20 cellular contexts compared by ENCODE assay signal in the genomic region with DNA sequence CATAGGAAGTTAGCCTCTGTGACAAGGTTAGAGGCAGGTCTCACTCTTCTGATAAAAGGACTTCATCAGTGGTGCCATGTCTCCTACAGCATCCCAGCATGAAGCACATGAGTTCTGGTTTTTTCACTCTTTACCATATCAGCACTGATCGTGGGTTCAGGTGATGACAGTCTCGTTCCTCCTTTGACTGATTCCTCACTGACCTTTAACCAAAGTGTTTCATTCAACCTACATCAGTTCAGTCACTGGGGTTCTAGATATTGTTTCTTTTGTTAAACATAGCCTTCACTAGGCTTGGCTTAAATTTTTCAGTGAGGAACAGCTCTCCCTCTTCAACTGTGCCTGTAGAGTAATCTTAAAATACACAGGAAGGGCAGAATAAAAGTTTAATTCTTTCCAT. TPM values are rescaled to one million over a fixed set of nuclear protein-coding genes. Genes with fewer than 3 reads are reported as not detected.
A peak's percentile ranks its signal among the peaks of the same experiment; 100 is the strongest.
DNase-seq lines count a peak whose midpoint lies in the region; ATAC-seq, FAIRE-seq and TF ChIP-seq lines count a peak whose summit lies in the region.
"Had no signal": no experiment of that assay in that cellular context is flagged by ENCODE, and none has a peak within 500 bp of the region (broad histone marks: within the 10 kb centered on the region; RNA-seq: fewer than 3 reads in every experiment).

No MANE protein-coding gene starts in this region.

- no peak for DNase-seq in activated CD4-positive, alpha-beta T cell treated with anti-CD3 and anti-CD28 coated beads, Interleukin-2, amount 10 ng/mL, durations not matched to agents 24 days and 14 days
- DNase-seq in activated CD4-positive, alpha-beta T cell treated with anti-CD3 and anti-CD28 coated beads, Interleukin-2, amount 50 U/mL, for 48 hours = no peak
- no peak for DNase-seq in stimulated activated naive CD8-positive, alpha-beta T cell treated with anti-CD3 and anti-CD28 coated beads, Interleukin-15, Interleukin-2, amounts not matched to agents 100 U/mL and 50 U/mL, for 24 hours
- no peak for DNase-seq in stimulated activated naive CD8-positive, alpha-beta T cell treated with anti-CD3 and anti-CD28 coated beads, Interleukin-15, amount 100 ng/mL, for 72 hours
- DNase-seq in astrocyte (ENCODE audit: low read depth) (no peak), DMS153 treated with DMSO at 0.1 percent for 48 hours (lab: John Stamatoyannopoulos, UW; ENCODE audit: unreplicated experiment) (no peak)
- DNase-seq: 8988T had no signal

- H3K27me3 Mint-ChIP-seq in activated CD4-positive, alpha-beta T cell treated with anti-CD3 and anti-CD28 coated beads, Interleukin-2, amount 10 ng/mL, durations not matched to agents 24 days and 14 days = peaks cover 9% of the 10 kb centered on the region
- no peaks in the 10 kb centered on the region for H3K27me3 Mint-ChIP-seq in stimulated activated naive CD8-positive, alpha-beta T cell treated with anti-CD3 and anti-CD28 coated beads, Interleukin-15, amount 100 ng/mL, for 72 hours
- H3K27me3 Mint-ChIP-seq in astrocyte (ENCODE audit: low read depth, unreplicated experiment) = no peaks in the 10 kb centered on the region

- no peak for TF ChIP-seq CTCF in astrocyte (IDR thresholded peaks at IDR 0.05; ENCODE audit: insufficient read depth, low read depth, low read length)

- FAIRE-seq in astrocyte (lab: Jason Lieb, UNC) = peak; percentile 80
- FAIRE-seq: GM12878, HepG2 had no signal

- no peaks in the 10 kb centered on the region for H3K27me3 ChIP-seq in astrocyte (ENCODE audit: insufficient read depth, low read length)
- H3K27me3 ChIP-seq: BLaER1 had no signal

- no peak overlapping the region for H3K4me2 ChIP-seq in astrocyte (ENCODE audit: low read length)
- H3K4me2 ChIP-seq: BLaER1 had no signal

- no peaks in the 10 kb centered on the region for H3K36me3 ChIP-seq in astrocyte (ENCODE audit: insufficient read depth, low read length)
- H3K36me3 ChIP-seq: BLaER1, HAP-1 had no signal

- peaks cover 9% of the 10 kb centered on the region for H3K4me1 Mint-ChIP-seq in activated CD4-positive, alpha-beta T cell treated with anti-CD3 and anti-CD28 coated beads, Interleukin-2, amount 10 ng/mL, durations not matched to agents 24 days and 14 days
- peaks cover 7% of the 10 kb centered on the region for H3K4me1 Mint-ChIP-seq in stimulated activated naive CD8-positive, alpha-beta T cell treated with anti-CD3 and anti-CD28 coated beads, Interleukin-15, amount 100 ng/mL, for 72 hours
- H3K4me1 Mint-ChIP-seq in astrocyte (ENCODE audit: low read depth, unreplicated experiment) = peaks cover 6% of the 10 kb centered on the region
- H3K4me1 Mint-ChIP-seq: CD14-positive monocyte had no signal

- no peak overlapping the region for H3K4me3 ChIP-seq in astrocyte (ENCODE audit: insufficient read depth, low read depth, low read length)
- H3K4me3 ChIP-seq: BLaER1, GM12878, HAP-1 had no signal

- peak overlapping the region; percentile 48 for H3K27ac Mint-ChIP-seq in activated CD4-positive, alpha-beta T cell treated with anti-CD3 and anti-CD28 coated beads, Interleukin-2, amount 10 ng/mL, durations not matched to agents 24 days and 14 days
- H3K27ac Mint-ChIP-seq in stimulated activated naive CD8-positive, alpha-beta T cell treated with anti-CD3 and anti-CD28 coated beads, Interleukin-15, amount 100 ng/mL, for 72 hours = no peak overlapping the region
- no peak overlapping the region for H3K27ac Mint-ChIP-seq in astrocyte (ENCODE audit: unreplicated experiment)
- H3K27ac Mint-ChIP-seq: CD14-positive monocyte had no signal

- H3K9me3 ChIP-seq in astrocyte (ENCODE audit: insufficient read depth, low read depth, low read length) = no peaks in the 10 kb centered on the region
- H3K9me3 ChIP-seq: BLaER1, HAP-1 had no signal

- H3K4me3 Mint-ChIP-seq in activated CD4-positive, alpha-beta T cell treated with anti-CD3 and anti-CD28 coated beads, Interleukin-2, amount 10 ng/mL, durations not matched to agents 24 days and 14 days = no peak overlapping the region
- no peak overlapping the region for H3K4me3 Mint-ChIP-seq in stimulated activated naive CD8-positive, alpha-beta T cell treated with anti-CD3 and anti-CD28 coated beads, Interleukin-15, amount 100 ng/mL, for 72 hours
- no peak overlapping the region for H3K4me3 Mint-ChIP-seq in astrocyte (ENCODE audit: unreplicated experiment)
- H3K4me3 Mint-ChIP-seq: CD14-positive monocyte, IgD-negative memory B cell had no signal

- ATAC-seq in stimulated activated naive CD8-positive, alpha-beta T cell treated with anti-CD3 and anti-CD28 coated beads, Interleukin-15, Interleukin-2, amounts not matched to agents 100 U/mL and 50 U/mL, for 24 hours = peak; percentile 55
- no peak for ATAC-seq in stimulated activated naive CD8-positive, alpha-beta T cell treated with anti-CD3 and anti-CD28 coated beads, Interleukin-15, amount 100 ng/mL, for 72 hours
- no peak for ATAC-seq in GM21737 (IDR thresholded peaks at IDR 0.05; ENCODE audit: unreplicated experiment)
- ATAC-seq in GM19452 (IDR thresholded peaks at IDR 0.05; ENCODE audit: unreplicated experiment) = no peak

- H3K9me3 Mint-ChIP-seq in activated CD4-positive, alpha-beta T cell treated with anti-CD3 and anti-CD28 coated beads, Interleukin-2, amount 10 ng/mL, durations not matched to agents 24 days and 14 days = no peaks in the 10 kb centered on the region
- no peaks in the 10 kb centered on the region for H3K9me3 Mint-ChIP-seq in stimulated activated naive CD8-positive, alpha-beta T cell treated with anti-CD3 and anti-CD28 coated beads, Interleukin-15, amount 100 ng/mL, for 72 hours
- peaks cover 6% of the 10 kb centered on the region for H3K9me3 Mint-ChIP-seq in astrocyte (ENCODE audit: unreplicated experiment)

- no peaks in the 10 kb centered on the region for H4K20me1 ChIP-seq in astrocyte (ENCODE audit: insufficient read depth, low read length)
- H4K20me1 ChIP-seq: BLaER1 had no signal

- no peak overlapping the region for H3K27ac ChIP-seq in astrocyte (ENCODE audit: low read depth, low read length)
- H3K27ac ChIP-seq: BLaER1 had no signal

- H2AFZ ChIP-seq in astrocyte (ENCODE audit: low read depth, low read length) = no peak overlapping the region

- H3K79me2 ChIP-seq in astrocyte (ENCODE audit: insufficient read depth, low read length) = no peaks in the 10 kb centered on the region

- intact Hi-C loops in activated CD4-positive, alpha-beta T cell treated with anti-CD3 and anti-CD28 coated beads, Interleukin-2, amount 10 ng/mL, durations not matched to agents 24 days and 14 days (cut with micrococcal nuclease) = no loop called here

- H3K36me3 Mint-ChIP-seq in activated CD4-positive, alpha-beta T cell treated with anti-CD3 and anti-CD28 coated beads, Interleukin-2, amount 10 ng/mL, durations not matched to agents 24 days and 14 days (ENCODE audit: low read depth) = no peaks in the 10 kb centered on the region
- no peaks in the 10 kb centered on the region for H3K36me3 Mint-ChIP-seq in astrocyte (ENCODE audit: low read depth, unreplicated experiment)
- H3K36me3 Mint-ChIP-seq: CD14-positive monocyte; CD4-positive, alpha-beta memory T cell had no signal

- H3K9ac ChIP-seq in astrocyte (ENCODE audit: low read length) = no peak overlapping the region
- H3K9ac ChIP-seq: BLaER1 had no signal

- H3K4me1 ChIP-seq in astrocyte (ENCODE audit: insufficient read depth, low read length) = no peaks in the 10 kb centered on the region
- H3K4me1 ChIP-seq: BLaER1, HAP-1 had no signal

RNA-seq across cellular contexts. Expression of gene MAGEA8, which starts 9.6 kb away (rescaled TPM):
- total RNA-seq in activated CD4-positive, alpha-beta T cell treated with anti-CD3 and anti-CD28 coated beads, Interleukin-2, amount 10 ng/mL, durations not matched to agents 24 days and 14 days = not detected in 2 replicates
- not detected in 2 replicates for total RNA-seq in astrocyte
- total RNA-seq: A673; Calu3; CD4-positive, alpha-beta memory T cell; G401; GM12878; H4; HepG2 had no signal

RNA-seq across cellular contexts. Expression of gene HSFX4, which starts 57.9 kb away (rescaled TPM):
- total RNA-seq in activated CD4-positive, alpha-beta T cell treated with anti-CD3 and anti-CD28 coated beads, Interleukin-2, amount 10 ng/mL, durations not matched to agents 24 days and 14 days = 0.17 TPM in 1 of 2 replicates, not detected in the other
- not detected in 2 replicates for total RNA-seq in astrocyte
- total RNA-seq: A673; Calu3; CD4-positive, alpha-beta memory T cell; G401; GM12878; H4; HepG2 had no signal
